ENCODE assay signal across 17 cellular contexts in the genomic region with DNA sequence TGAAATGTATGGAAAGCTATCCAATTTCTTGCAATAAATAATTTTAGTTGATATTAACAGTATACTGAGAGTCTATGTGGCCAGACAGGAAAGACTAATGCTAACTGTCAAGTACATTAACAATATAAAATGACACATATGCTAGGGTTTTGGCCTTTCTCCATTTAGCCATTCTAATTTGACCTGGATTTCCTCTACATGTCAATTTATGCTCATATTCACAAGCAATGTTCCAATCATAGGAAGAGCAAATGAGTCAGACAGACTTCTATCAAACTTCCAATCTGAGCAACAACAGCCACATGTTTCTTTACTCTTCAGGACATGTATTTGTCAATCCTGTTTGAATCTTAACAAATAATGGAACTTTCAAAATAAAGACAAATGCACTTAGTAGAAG. TPM values are rescaled to one million over a fixed set of nuclear protein-coding genes. Genes with fewer than 3 reads are reported as not detected.
"Had no signal": no experiment of that assay in that cellular context is flagged by ENCODE, and none has a peak within 500 bp of the region (broad histone marks: within the 10 kb centered on the region; RNA-seq: fewer than 3 reads in every experiment).

No MANE protein-coding gene starts in this region.

- H3K4me1 ChIP-seq: adrenal gland, lower lobe of right lung, neural progenitor cell, pancreas, sigmoid colon had no signal

- H3K27me3 ChIP-seq: adrenal gland, dorsolateral prefrontal cortex, neural progenitor cell, pancreas, sigmoid colon had no signal

- H3K9me3 ChIP-seq: adrenal gland, lower lobe of right lung, pancreas, sigmoid colon had no signal

- H3K4me1 Mint-ChIP-seq: activated CD4-positive, alpha-beta memory T cell treated with anti-CD3 and anti-CD28 coated beads, Interleukin-2, amount 10 ng/mL, durations not matched to agents 7 days and 5 days; activated CD4-positive, alpha-beta T cell treated with anti-CD3 and anti-CD28 coated beads for 36 hours; activated naive CD4-positive, alpha-beta T cell treated with anti-CD3 and anti-CD28 coated beads, Interleukin-2, amount 50 U/mL, for 24 hours; brain; endodermal cell; neural progenitor cell; stimulated activated effector memory CD8-positive, alpha-beta T cell treated with anti-CD3 and anti-CD28 coated beads, Interleukin-12 subunit alpha, Interleukin-12 subunit beta, amount 100 ng/mL, for 72 hours had no signal

- H3K4me3 ChIP-seq: adrenal gland, dorsolateral prefrontal cortex, lower lobe of right lung, neural progenitor cell, pancreas, sigmoid colon had no signal

- H3K4me3 Mint-ChIP-seq: activated CD4-positive, alpha-beta memory T cell treated with anti-CD3 and anti-CD28 coated beads, Interleukin-2, amount 10 ng/mL, durations not matched to agents 7 days and 5 days; activated CD4-positive, alpha-beta T cell treated with anti-CD3 and anti-CD28 coated beads for 36 hours; activated naive CD4-positive, alpha-beta T cell treated with anti-CD3 and anti-CD28 coated beads, Interleukin-2, amount 50 U/mL, for 24 hours; activated T-cell treated with anti-CD3 and anti-CD28 coated beads, Interleukin-2, amount 50 U/mL, for 24 hours; brain; endodermal cell; neural progenitor cell; stimulated activated effector memory CD8-positive, alpha-beta T cell treated with anti-CD3 and anti-CD28 coated beads, Interleukin-12 subunit alpha, Interleukin-12 subunit beta, amount 100 ng/mL, for 72 hours had no signal

- H3K9me3 Mint-ChIP-seq: activated CD4-positive, alpha-beta memory T cell treated with anti-CD3 and anti-CD28 coated beads, Interleukin-2, amount 10 ng/mL, durations not matched to agents 7 days and 5 days; activated T-cell treated with anti-CD3 and anti-CD28 coated beads, Interleukin-2, amount 50 U/mL, for 24 hours; brain; endodermal cell; stimulated activated effector memory CD8-positive, alpha-beta T cell treated with anti-CD3 and anti-CD28 coated beads, Interleukin-12 subunit alpha, Interleukin-12 subunit beta, amount 100 ng/mL, for 72 hours had no signal

- H3K36me3 ChIP-seq: adrenal gland, lower lobe of right lung, neural progenitor cell, pancreas, sigmoid colon had no signal

- DNase-seq: activated CD4-positive, alpha-beta memory T cell treated with anti-CD3 and anti-CD28 coated beads, Interleukin-2, amount 10 ng/mL, durations not matched to agents 7 days and 5 days; activated CD4-positive, alpha-beta T cell treated with anti-CD3 and anti-CD28 coated beads for 36 hours; activated T-cell treated with anti-CD3 and anti-CD28 coated beads, Interleukin-2, amount 50 U/mL, for 24 hours; adrenal gland; dorsolateral prefrontal cortex; endodermal cell; foreskin melanocyte; lower lobe of right lung; pancreas; sigmoid colon; stimulated activated CD4-positive, alpha-beta T cell treated with anti-CD3 and anti-CD28 coated beads, Interleukin-12 subunit alpha, Interleukin-12 subunit beta, amount 100 ng/mL, for 4 hours; stimulated activated CD4-positive, alpha-beta T cell treated with anti-CD3 and anti-CD28 coated beads, Interleukin-2, amount 100 ng/mL, for 24 hours; T-helper 2 cell had no signal

- H3K36me3 Mint-ChIP-seq: activated naive CD4-positive, alpha-beta T cell treated with anti-CD3 and anti-CD28 coated beads, Interleukin-2, amount 50 U/mL, for 24 hours; brain; neural progenitor cell; stimulated activated effector memory CD8-positive, alpha-beta T cell treated with anti-CD3 and anti-CD28 coated beads, Interleukin-12 subunit alpha, Interleukin-12 subunit beta, amount 100 ng/mL, for 72 hours had no signal

- H3K27ac Mint-ChIP-seq: activated CD4-positive, alpha-beta memory T cell treated with anti-CD3 and anti-CD28 coated beads, Interleukin-2, amount 10 ng/mL, durations not matched to agents 7 days and 5 days; activated CD4-positive, alpha-beta T cell treated with anti-CD3 and anti-CD28 coated beads for 36 hours; activated naive CD4-positive, alpha-beta T cell treated with anti-CD3 and anti-CD28 coated beads, Interleukin-2, amount 50 U/mL, for 24 hours; activated T-cell treated with anti-CD3 and anti-CD28 coated beads, Interleukin-2, amount 50 U/mL, for 24 hours; brain; endodermal cell; neural progenitor cell; stimulated activated effector memory CD8-positive, alpha-beta T cell treated with anti-CD3 and anti-CD28 coated beads, Interleukin-12 subunit alpha, Interleukin-12 subunit beta, amount 100 ng/mL, for 72 hours had no signal

- H3K27ac ChIP-seq: adrenal gland, dorsolateral prefrontal cortex, lower lobe of right lung, neural progenitor cell, pancreas, sigmoid colon had no signal

RNA-seq across cellular contexts. Expression of gene CORIN, which starts 53.6 kb away (rescaled TPM):
- total RNA-seq: activated CD4-positive, alpha-beta T cell treated with anti-CD3 and anti-CD28 coated beads for 36 hours had no signal
